In genomic region chr11:71638801-71639519, GRCh38 we compare ENCODE assay signal across 7 cellular contexts. TPM values are rescaled to one million over a fixed set of nuclear protein-coding genes. Genes with fewer than 3 reads are reported as not detected.
DNase-seq lines count a peak whose midpoint lies in the region; ATAC-seq and TF ChIP-seq lines count a peak whose summit lies in the region.
"Not testable (repeated sequence)": the region's sequence is repeated elsewhere in the genome, so short reads cannot be mapped to it uniquely, and the experiment has no call there.

No MANE protein-coding gene starts in this region.

- not testable (repeated sequence) for H3K4me1 ChIP-seq in lung (ENCODE audit: control insufficient read depth in 2 of 2, insufficient read depth in 2 of 2, low read length in 2 of 2)

- DNase-seq in NCI-H1436 (lab: John Stamatoyannopoulos, UW) (peak; percentile 2), T-helper 2 cell (peak; percentile 4 to 56 (median 51)), epithelial cell of esophagus (ENCODE audit: low read depth) (peak; percentile 19), lung (ENCODE audit: low spot score) (peak; percentile 42)
- peak; percentile 90 for DNase-seq in activated effector memory CD4-positive, alpha-beta T cell treated with anti-CD3 and anti-CD28 coated beads, Interleukin-2, amount 50 U/mL, for 16 hours
- peak; percentile 23 to 53 for DNase-seq in stimulated activated CD4-positive, alpha-beta T cell treated with anti-CD3 and anti-CD28 coated beads, Interleukin-1b, Interleukin-23, amount 100 ng/mL, for 1 hour (ENCODE audit: low read depth in 2 of 2)

- H3K27me3 ChIP-seq in lung (ENCODE audit: control insufficient read depth, insufficient read depth), result not testable (repeated sequence)

- not testable (repeated sequence) for H3K27ac ChIP-seq in lung (ENCODE audit: low read depth in 1 of 2, low read length in 1 of 2)

- TF ChIP-seq CTCF in GM12873 (IDR thresholded peaks at IDR 0.05; ENCODE audit: insufficient read depth, low read depth, low read length, missing control alignments) (peak; percentile 63), epithelial cell of esophagus (IDR thresholded peaks at IDR 0.05; ENCODE audit: insufficient read depth, low read depth, low read length, missing control alignments) (peak; percentile 32), lung (IDR thresholded peaks at IDR 0.05; ENCODE audit: control extremely low read depth, extremely low read depth) (peak; percentile 72)

- H3K4me3 ChIP-seq in epithelial cell of esophagus (ENCODE audit: low read length); lung: not testable (repeated sequence)

- WGBS in lung, 2 donors, result 12 to 24% methylated on average over 23 to 44 of the region's 48 CpGs

- not testable (repeated sequence) for H3K9me3 ChIP-seq in lung (ENCODE audit: control insufficient read depth in 2 of 2, insufficient read depth in 1 of 2, low read length in 1 of 2)

- ATAC-seq in lung (ENCODE audit: insufficient read depth, low FRiP score), result not testable (repeated sequence)

- H3K36me3 ChIP-seq in lung (ENCODE audit: control insufficient read depth in 2 of 2, insufficient read depth in 2 of 2, low read length in 2 of 2), result not testable (repeated sequence)

RNA-seq across cellular contexts. Expression of gene KRTAP5-11, which starts 56.3 kb away (rescaled TPM):
- total RNA-seq in lung, result not detected
- polyA plus RNA-seq in lung, result not detected

Comparison
In these comparisons a context has a peak if more than half of its experiments do, and no peak if none do; other contexts are left out.
1. DNase-seq: peak in every context shown above with its lines; median percentile 90 in activated effector memory CD4-positive, alpha-beta T cell treated with anti-CD3 and anti-CD28 coated beads, Interleukin-2, amount 50 U/mL, for 16 hours; 51 in T-helper 2 cell; 42 in lung; 38 in stimulated activated CD4-positive, alpha-beta T cell treated with anti-CD3 and anti-CD28 coated beads, Interleukin-1b, Interleukin-23, amount 100 ng/mL, for 1 hour; 19 in epithelial cell of esophagus; 2 in NCI-H1436.